ENCODE assay signal across 16 cellular contexts in the genomic region with DNA sequence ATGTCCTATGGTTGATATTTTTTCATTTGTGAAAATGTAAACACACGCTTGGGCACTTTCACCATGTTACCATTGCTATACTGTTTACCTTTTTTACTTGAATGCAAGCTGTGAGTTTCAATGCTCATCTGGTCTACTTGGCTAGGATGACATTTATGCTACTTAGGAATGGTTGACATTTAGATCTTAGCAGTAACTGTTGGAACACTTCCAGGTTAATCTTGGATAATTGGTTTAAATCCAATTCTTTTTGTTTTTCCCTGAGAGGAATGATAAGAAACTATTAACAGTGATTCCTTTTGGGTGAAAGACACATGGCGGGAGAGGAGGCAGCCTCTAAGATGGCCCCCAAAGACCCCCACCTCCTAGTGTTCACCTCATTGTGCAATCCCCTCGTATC. TPM values are rescaled to one million over a fixed set of nuclear protein-coding genes. Genes with fewer than 3 reads are reported as not detected.
DNase-seq lines count a peak whose midpoint lies in the region; ATAC-seq and TF ChIP-seq lines count a peak whose summit lies in the region.
"Had no signal": no experiment of that assay in that cellular context is flagged by ENCODE, and none has a peak within 500 bp of the region (broad histone marks: within the 10 kb centered on the region; RNA-seq: fewer than 3 reads in every experiment).

No MANE protein-coding gene starts in this region.

- H3K4me2 ChIP-seq in GM23248 (ENCODE audit: unreplicated experiment) (peak overlapping the region; percentile 2), MM.1S (ENCODE audit: low read depth, low read length) (no peak overlapping the region)

- no peak overlapping the region for H2AFZ ChIP-seq in GM23248
- no peak overlapping the region for H2AFZ ChIP-seq in MM.1S (ENCODE audit: low read length)

- H3K79me2 ChIP-seq in GM23248 (ENCODE audit: insufficient read depth) (no peaks in the 10 kb centered on the region), MM.1S (ENCODE audit: low read length) (no peaks in the 10 kb centered on the region)

- peaks cover 13% of the 10 kb centered on the region for H3K9me3 Mint-ChIP-seq in endodermal cell

- H3K9me3 ChIP-seq in GM23248 (ENCODE audit: low read depth) (no peaks in the 10 kb centered on the region), endodermal cell (ENCODE audit: control insufficient read depth, low read length) (peaks cover 16% of the 10 kb centered on the region), MG63 (no peaks in the 10 kb centered on the region), MM.1S (replicated peaks; ENCODE audit: insufficient read depth, low read length) (no peaks in the 10 kb centered on the region)
- H3K9me3 ChIP-seq: Peyer's patch had no signal

- peaks cover 8% of the 10 kb centered on the region; the same call in 1 of the 2 replicates for H3F3A ChIP-seq in GM23248 (ENCODE audit: insufficient read depth)
- H3F3A ChIP-seq in MM.1S (ENCODE audit: insufficient read depth, low read length) = no peaks in the 10 kb centered on the region

- H3K36me3 ChIP-seq in GM23248 (ENCODE audit: low read depth) (no peaks in the 10 kb centered on the region), endodermal cell (ENCODE audit: control insufficient read depth, insufficient read depth, low read length) (no peaks in the 10 kb centered on the region), MG63 (no peaks in the 10 kb centered on the region), MM.1S (replicated peaks; ENCODE audit: insufficient read depth, low read length) (no peaks in the 10 kb centered on the region)
- H3K36me3 ChIP-seq: Peyer's patch had no signal

- H3K27ac Mint-ChIP-seq in endodermal cell = no peak overlapping the region
- H3K27ac Mint-ChIP-seq: H9 had no signal

- TF ChIP-seq CTCF in endodermal cell (conservative IDR thresholded peaks at IDR 0.05) = no peak
- no peak for TF ChIP-seq CTCF in MM.1S (IDR thresholded peaks at IDR 0.05; ENCODE audit: low read length)

- H3K36me3 Mint-ChIP-seq in endodermal cell (ENCODE audit: low read depth) = no peaks in the 10 kb centered on the region

- no peak overlapping the region for H3K9ac ChIP-seq in GM23248
- no peak overlapping the region for H3K9ac ChIP-seq in endodermal cell (ENCODE audit: extremely low read depth, low read length, poor library complexity, severe bottlenecking)
- no peak overlapping the region for H3K9ac ChIP-seq in MM.1S (ENCODE audit: low read length)

- H3K4me1 Mint-ChIP-seq in endodermal cell = peaks cover 30% of the 10 kb centered on the region

- H3K27me3 ChIP-seq in GM23248 (replicated peaks; ENCODE audit: insufficient read depth) (no peaks in the 10 kb centered on the region), endodermal cell (ENCODE audit: control insufficient read depth, insufficient read depth, low read length, poor library complexity, severe bottlenecking) (no peaks in the 10 kb centered on the region), MG63 (no peaks in the 10 kb centered on the region), MM.1S (replicated peaks; ENCODE audit: insufficient read depth, low read length) (no peaks in the 10 kb centered on the region)
- H3K27me3 ChIP-seq: Peyer's patch had no signal

- H3K27ac ChIP-seq in GM23248 = no peak overlapping the region
- no peak overlapping the region for H3K27ac ChIP-seq in endodermal cell (ENCODE audit: low read depth, low read length)
- H3K27ac ChIP-seq in MM.1S (ENCODE audit: low read length) = no peak overlapping the region
- H3K27ac ChIP-seq: Peyer's patch had no signal

- H3K4me1 ChIP-seq in GM23248 (ENCODE audit: insufficient read depth) = peaks cover 7% of the 10 kb centered on the region
- H3K4me1 ChIP-seq in endodermal cell (ENCODE audit: control insufficient read depth, insufficient read depth, low read length) = peaks cover 15% of the 10 kb centered on the region
- no peaks in the 10 kb centered on the region for H3K4me1 ChIP-seq in MM.1S (ENCODE audit: low read length)
- H3K4me1 ChIP-seq: Peyer's patch had no signal

- in situ Hi-C loops in GM23248 (cut with MboI) = no loop called here

- H3K4me3 Mint-ChIP-seq in endodermal cell = no peak overlapping the region
- H3K4me3 Mint-ChIP-seq: H9 had no signal

- H4K20me1 ChIP-seq in GM23248 (ENCODE audit: insufficient read depth) (no peaks in the 10 kb centered on the region), MM.1S (ENCODE audit: insufficient read depth, low read length) (no peaks in the 10 kb centered on the region)

- DNase-seq in NCI-H1092 treated with DMSO at 0.1 percent for 48 hours (lab: John Stamatoyannopoulos, UW) (peak; percentile 93), NCI-H1092 (lab: John Stamatoyannopoulos, UW) (no peak), GM23248 (no peak), NCI-H524 treated with DMSO at 0.1 percent for 48 hours (lab: John Stamatoyannopoulos, UW) (peak; percentile 49), endodermal cell (no peak), MG63 (no peak), MM.1S (no peak)
- DNase-seq: 8988T; H9; KG1; NCI-H526; NK-92 treated with Interleukin-12 subunit alpha and Interleukin-12 subunit beta, amount 100 ng/mL, for 24 hours; Peyer's patch had no signal

- no peak for ATAC-seq in GM18511 (IDR thresholded peaks at IDR 0.05; ENCODE audit: unreplicated experiment)

- H3K9me2 ChIP-seq in GM23248 (ENCODE audit: insufficient read depth) = no peaks in the 10 kb centered on the region
- no peaks in the 10 kb centered on the region for H3K9me2 ChIP-seq in MM.1S (replicated peaks; ENCODE audit: insufficient read depth, low read length)

- 73 to 76% methylated on average over 3 of the region's 3 CpGs for WGBS in GM23248 (ENCODE audit: low coverage in 1 of 2, low lambda C conversion rate in 2 of 2, missing lambda C conversion rate in 2 of 2), 2 experiments
- 84 to 100% methylated on average over 1 to 3 of the region's 3 CpGs for WGBS in endodermal cell (ENCODE audit: insufficient coverage in 1 of 2, insufficient read length in 1 of 2), 2 experiments

- H3K4me3 ChIP-seq in GM23248 (no peak overlapping the region), endodermal cell (ENCODE audit: low read length) (peak overlapping the region; percentile 7), MG63 (no peak overlapping the region), MM.1S (ENCODE audit: low read length) (no peak overlapping the region)
- H3K4me3 ChIP-seq: Peyer's patch had no signal

- peaks cover 9% of the 10 kb centered on the region for H3K27me3 Mint-ChIP-seq in endodermal cell (ENCODE audit: insufficient read depth)

RNA-seq across cellular contexts. Expression of a gene that starts 51.4 kb away (rescaled TPM):
- 1.9 and 3.1 TPM in 2 replicates for total RNA-seq in GM23248 (2014; rRNA removed; shearing (Covaris generic))
- polyA plus RNA-seq in GM23248 (2016; fragmentation: Nextera tagmentation; extraction: Ambion mirVana) = 4.9 and 5.5 TPM in 2 replicates
- total RNA-seq in endodermal cell = 1 to 10 TPM; 3.5 to 5.5 TPM
- 36.4 TPM for polyA plus RNA-seq in endodermal cell (2013, experiment 1 of 2)
- polyA plus RNA-seq in endodermal cell (2013, experiment 2 of 2) = 35.1 TPM
- total RNA-seq in MG63 (2014; rRNA removed; shearing (Covaris generic); ENCODE audit: low replicate concordance) = 1.6 and 2.0 TPM in 2 replicates
- total RNA-seq: HT-29, SK-MEL-5 had no signal

Comparison
In these comparisons a context has a peak if more than half of its experiments do, and no peak if none do; other contexts are left out.
1. DNase-seq: peak in NCI-H1092 treated with DMSO at 0.1 percent for 48 hours (single experiment) and NCI-H524 treated with DMSO at 0.1 percent for 48 hours (single experiment); none in NCI-H1092 (single experiment), GM23248 (single experiment), endodermal cell (single experiment), MG63 (single experiment) and MM.1S (single experiment).